Comparison of ENCODE assay signal across 8 cellular contexts in the genomic region with DNA sequence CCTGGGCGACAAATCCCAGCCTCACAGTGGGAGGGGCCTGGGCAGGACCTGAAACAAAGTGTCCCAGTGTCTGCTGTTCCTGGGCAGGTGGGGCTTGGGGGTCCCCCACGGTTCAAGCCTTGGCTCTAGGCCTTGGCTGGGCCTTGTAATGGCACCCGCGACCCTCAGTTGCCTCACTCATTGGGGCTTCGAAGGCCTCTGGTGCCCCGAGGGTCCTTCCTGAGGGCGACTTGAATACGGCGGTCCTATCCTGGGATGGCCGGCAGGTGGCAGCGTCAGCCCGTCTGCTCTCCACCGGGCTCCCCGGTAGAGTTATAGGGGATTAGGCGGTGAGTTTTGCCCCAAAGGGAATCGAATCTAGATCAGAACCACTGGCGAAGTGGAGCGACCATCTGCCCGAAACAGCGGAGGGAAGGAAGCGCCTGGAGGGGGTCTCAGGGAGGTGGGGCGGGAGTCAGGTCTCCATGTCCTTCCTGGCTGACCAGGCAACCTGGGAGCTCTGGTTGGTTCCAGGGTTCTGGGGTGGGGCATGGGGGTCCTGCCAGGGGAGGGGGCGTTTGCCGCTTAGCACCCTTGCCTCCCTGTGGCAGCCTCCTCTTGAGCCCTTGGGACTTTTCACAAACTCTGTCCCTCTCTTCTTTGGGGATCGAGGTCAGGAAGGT.
DNase-seq lines count a peak whose midpoint lies in the region; ATAC-seq and TF ChIP-seq lines count a peak whose summit lies in the region.

No MANE protein-coding gene starts in this region.

- peak; percentile 77 for DNase-seq in 8988T
- DNase-seq in NCI-H345 (lab: John Stamatoyannopoulos, UW) = peak; percentile 65
- DNase-seq in activated CD4-positive, CD25-positive, alpha-beta regulatory T cell treated with anti-CD3 and anti-CD28 coated beads, Interleukin-2, amount 50 U/mL, for 16 hours (ENCODE audit: low read depth, low spot score) = peak; percentile 54
- peak; percentile 73 for DNase-seq in central memory CD4-positive, alpha-beta T cell
- peak; percentile 36 for DNase-seq in kidney glomerular epithelial cell (lab: John Stamatoyannopoulos, UW)
- DNase-seq in stimulated activated CD4-positive, alpha-beta T cell treated with anti-CD3 and anti-CD28 coated beads, Interleukin-1b, Interleukin-23, amount 100 ng/mL, for 48 hours = peak; percentile 80

- TF ChIP-seq POLR2A in GM18951 (IDR thresholded peaks at IDR 0.05; ENCODE audit: extremely low read depth, insufficient read depth, insufficient read length) = peak; percentile 19

- no peak for ATAC-seq in GM19395 (IDR thresholded peaks at IDR 0.05; ENCODE audit: unreplicated experiment)

- in situ Hi-C loops in GM18951 (cut with MboI; ENCODE audit: low sequenced_read_pairs, unreplicated experiment) = loop anchor here (25.0 kb wide), 2 partner anchors 123 to 1023 kb away; a partner anchor contains a TSS
